Comparison of ENCODE assay signal across 1 cellular context in the genomic region with DNA sequence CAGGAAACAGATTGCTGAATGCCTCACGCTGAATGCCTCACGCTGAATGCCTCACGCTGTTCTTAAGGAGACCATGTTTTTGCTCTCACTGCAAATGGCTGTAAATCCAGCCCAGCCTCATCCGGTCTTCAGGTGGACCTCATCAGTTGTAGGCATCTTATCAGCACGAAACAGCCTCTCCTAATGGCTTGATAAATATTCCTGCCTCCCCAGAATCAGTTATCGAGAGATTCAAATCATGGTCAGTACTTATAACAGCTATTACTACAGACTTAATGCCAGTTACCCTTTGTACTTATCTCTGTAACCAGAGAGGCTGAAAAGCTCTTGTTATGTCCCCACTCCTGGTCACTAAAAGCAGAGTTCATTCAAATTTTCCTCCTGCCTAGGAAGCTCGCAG.
TF ChIP-seq lines count a peak whose summit lies in the region.

No MANE protein-coding gene starts in this region.

TF ChIP-seq in K562, 482 proteins besides CTCF, POLR2A, EP300 and RAD21 (continued from another document and continues in another):
- TF ChIP-seq THRB (CRISPR knock-in tag; conservative IDR thresholded peaks at IDR 0.05) = no peak
- TF ChIP-seq MIER1 (IDR thresholded peaks at IDR 0.05; ENCODE audit: low read depth) = no peak
- TF ChIP-seq ID3 (CRISPR knock-in tag; IDR thresholded peaks at IDR 0.05) = no peak
- no peak; the same call in 1 of the 2 replicates for TF ChIP-seq ID3 (tag; IDR thresholded peaks at IDR 0.05)
- TF ChIP-seq HDAC8 (tag; IDR thresholded peaks at IDR 0.05) = no peak
- no peak for TF ChIP-seq ZNF274 (IDR thresholded peaks at IDR 0.05; ENCODE audit: borderline replicate concordance, low read depth, low read length)
- no peak for TF ChIP-seq RB1 (IDR thresholded peaks at IDR 0.05; ENCODE audit: low read depth)
- no peak for TF ChIP-seq ZBTB1 (CRISPR knock-in tag; IDR thresholded peaks at IDR 0.05; ENCODE audit: borderline replicate concordance, low read depth)
- peak; percentile 92 for TF ChIP-seq MTA1 (IDR thresholded peaks at IDR 0.05; ENCODE audit: borderline replicate concordance)
- no peak for TF ChIP-seq PHB (CRISPR knock-in tag; IDR thresholded peaks at IDR 0.05)
- TF ChIP-seq U2AF2 (optimal IDR thresholded peaks at IDR 0.05; ENCODE audit: low read depth, low read length) = no peak
- peak; percentile 77 for TF ChIP-seq PYGO2 (tag; IDR thresholded peaks at IDR 0.05)
- TF ChIP-seq LCOR (CRISPR knock-in tag; IDR thresholded peaks at IDR 0.05) = no peak
- TF ChIP-seq ATF3 (IDR thresholded peaks at IDR 0.05) = no peak
- TF ChIP-seq ATF3 (CRISPR knock-in tag; conservative IDR thresholded peaks at IDR 0.05) = no peak
- TF ChIP-seq ZNF707 (CRISPR knock-in tag; conservative IDR thresholded peaks at IDR 0.05) = peak; percentile 94
- TF ChIP-seq FOS (IDR thresholded peaks at IDR 0.05; ENCODE audit: extremely low read depth, insufficient read length) = no peak
- TF ChIP-seq ZNF324 (CRISPR knock-in tag; IDR thresholded peaks at IDR 0.05) = no peak
- TF ChIP-seq, protein P1, sequence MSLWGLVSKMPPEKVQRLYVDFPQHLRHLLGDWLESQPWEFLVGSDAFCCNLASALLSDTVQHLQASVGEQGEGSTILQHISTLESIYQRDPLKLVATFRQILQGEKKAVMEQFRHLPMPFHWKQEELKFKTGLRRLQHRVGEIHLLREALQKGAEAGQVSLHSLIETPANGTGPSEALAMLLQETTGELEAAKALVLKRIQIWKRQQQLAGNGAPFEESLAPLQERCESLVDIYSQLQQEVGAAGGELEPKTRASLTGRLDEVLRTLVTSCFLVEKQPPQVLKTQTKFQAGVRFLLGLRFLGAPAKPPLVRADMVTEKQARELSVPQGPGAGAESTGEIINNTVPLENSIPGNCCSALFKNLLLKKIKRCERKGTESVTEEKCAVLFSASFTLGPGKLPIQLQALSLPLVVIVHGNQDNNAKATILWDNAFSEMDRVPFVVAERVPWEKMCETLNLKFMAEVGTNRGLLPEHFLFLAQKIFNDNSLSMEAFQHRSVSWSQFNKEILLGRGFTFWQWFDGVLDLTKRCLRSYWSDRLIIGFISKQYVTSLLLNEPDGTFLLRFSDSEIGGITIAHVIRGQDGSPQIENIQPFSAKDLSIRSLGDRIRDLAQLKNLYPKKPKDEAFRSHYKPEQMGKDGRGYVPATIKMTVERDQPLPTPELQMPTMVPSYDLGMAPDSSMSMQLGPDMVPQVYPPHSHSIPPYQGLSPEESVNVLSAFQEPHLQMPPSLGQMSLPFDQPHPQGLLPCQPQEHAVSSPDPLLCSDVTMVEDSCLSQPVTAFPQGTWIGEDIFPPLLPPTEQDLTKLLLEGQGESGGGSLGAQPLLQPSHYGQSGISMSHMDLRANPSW (CRISPR knock-in tag; IDR thresholded peaks at IDR 0.05) = no peak
- TF ChIP-seq ELF1 (tag; IDR thresholded peaks at IDR 0.05) = no peak
- TF ChIP-seq, protein P2, sequence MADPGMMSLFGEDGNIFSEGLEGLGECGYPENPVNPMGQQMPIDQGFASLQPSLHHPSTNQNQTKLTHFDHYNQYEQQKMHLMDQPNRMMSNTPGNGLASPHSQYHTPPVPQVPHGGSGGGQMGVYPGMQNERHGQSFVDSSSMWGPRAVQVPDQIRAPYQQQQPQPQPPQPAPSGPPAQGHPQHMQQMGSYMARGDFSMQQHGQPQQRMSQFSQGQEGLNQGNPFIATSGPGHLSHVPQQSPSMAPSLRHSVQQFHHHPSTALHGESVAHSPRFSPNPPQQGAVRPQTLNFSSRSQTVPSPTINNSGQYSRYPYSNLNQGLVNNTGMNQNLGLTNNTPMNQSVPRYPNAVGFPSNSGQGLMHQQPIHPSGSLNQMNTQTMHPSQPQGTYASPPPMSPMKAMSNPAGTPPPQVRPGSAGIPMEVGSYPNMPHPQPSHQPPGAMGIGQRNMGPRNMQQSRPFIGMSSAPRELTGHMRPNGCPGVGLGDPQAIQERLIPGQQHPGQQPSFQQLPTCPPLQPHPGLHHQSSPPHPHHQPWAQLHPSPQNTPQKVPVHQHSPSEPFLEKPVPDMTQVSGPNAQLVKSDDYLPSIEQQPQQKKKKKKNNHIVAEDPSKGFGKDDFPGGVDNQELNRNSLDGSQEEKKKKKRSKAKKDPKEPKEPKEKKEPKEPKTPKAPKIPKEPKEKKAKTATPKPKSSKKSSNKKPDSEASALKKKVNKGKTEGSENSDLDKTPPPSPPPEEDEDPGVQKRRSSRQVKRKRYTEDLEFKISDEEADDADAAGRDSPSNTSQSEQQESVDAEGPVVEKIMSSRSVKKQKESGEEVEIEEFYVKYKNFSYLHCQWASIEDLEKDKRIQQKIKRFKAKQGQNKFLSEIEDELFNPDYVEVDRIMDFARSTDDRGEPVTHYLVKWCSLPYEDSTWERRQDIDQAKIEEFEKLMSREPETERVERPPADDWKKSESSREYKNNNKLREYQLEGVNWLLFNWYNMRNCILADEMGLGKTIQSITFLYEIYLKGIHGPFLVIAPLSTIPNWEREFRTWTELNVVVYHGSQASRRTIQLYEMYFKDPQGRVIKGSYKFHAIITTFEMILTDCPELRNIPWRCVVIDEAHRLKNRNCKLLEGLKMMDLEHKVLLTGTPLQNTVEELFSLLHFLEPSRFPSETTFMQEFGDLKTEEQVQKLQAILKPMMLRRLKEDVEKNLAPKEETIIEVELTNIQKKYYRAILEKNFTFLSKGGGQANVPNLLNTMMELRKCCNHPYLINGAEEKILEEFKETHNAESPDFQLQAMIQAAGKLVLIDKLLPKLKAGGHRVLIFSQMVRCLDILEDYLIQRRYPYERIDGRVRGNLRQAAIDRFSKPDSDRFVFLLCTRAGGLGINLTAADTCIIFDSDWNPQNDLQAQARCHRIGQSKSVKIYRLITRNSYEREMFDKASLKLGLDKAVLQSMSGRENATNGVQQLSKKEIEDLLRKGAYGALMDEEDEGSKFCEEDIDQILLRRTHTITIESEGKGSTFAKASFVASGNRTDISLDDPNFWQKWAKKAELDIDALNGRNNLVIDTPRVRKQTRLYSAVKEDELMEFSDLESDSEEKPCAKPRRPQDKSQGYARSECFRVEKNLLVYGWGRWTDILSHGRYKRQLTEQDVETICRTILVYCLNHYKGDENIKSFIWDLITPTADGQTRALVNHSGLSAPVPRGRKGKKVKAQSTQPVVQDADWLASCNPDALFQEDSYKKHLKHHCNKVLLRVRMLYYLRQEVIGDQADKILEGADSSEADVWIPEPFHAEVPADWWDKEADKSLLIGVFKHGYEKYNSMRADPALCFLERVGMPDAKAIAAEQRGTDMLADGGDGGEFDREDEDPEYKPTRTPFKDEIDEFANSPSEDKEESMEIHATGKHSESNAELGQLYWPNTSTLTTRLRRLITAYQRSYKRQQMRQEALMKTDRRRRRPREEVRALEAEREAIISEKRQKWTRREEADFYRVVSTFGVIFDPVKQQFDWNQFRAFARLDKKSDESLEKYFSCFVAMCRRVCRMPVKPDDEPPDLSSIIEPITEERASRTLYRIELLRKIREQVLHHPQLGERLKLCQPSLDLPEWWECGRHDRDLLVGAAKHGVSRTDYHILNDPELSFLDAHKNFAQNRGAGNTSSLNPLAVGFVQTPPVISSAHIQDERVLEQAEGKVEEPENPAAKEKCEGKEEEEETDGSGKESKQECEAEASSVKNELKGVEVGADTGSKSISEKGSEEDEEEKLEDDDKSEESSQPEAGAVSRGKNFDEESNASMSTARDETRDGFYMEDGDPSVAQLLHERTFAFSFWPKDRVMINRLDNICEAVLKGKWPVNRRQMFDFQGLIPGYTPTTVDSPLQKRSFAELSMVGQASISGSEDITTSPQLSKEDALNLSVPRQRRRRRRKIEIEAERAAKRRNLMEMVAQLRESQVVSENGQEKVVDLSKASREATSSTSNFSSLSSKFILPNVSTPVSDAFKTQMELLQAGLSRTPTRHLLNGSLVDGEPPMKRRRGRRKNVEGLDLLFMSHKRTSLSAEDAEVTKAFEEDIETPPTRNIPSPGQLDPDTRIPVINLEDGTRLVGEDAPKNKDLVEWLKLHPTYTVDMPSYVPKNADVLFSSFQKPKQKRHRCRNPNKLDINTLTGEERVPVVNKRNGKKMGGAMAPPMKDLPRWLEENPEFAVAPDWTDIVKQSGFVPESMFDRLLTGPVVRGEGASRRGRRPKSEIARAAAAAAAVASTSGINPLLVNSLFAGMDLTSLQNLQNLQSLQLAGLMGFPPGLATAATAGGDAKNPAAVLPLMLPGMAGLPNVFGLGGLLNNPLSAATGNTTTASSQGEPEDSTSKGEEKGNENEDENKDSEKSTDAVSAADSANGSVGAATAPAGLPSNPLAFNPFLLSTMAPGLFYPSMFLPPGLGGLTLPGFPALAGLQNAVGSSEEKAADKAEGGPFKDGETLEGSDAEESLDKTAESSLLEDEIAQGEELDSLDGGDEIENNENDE (IDR thresholded peaks at IDR 0.05; ENCODE audit: low read depth, low read length) = no peak
- TF ChIP-seq POLR2AphosphoS5 (IDR thresholded peaks at IDR 0.05; ENCODE audit: control insufficient read depth, insufficient read depth, low read depth, low read length) = no peak
- TF ChIP-seq, protein P3, sequence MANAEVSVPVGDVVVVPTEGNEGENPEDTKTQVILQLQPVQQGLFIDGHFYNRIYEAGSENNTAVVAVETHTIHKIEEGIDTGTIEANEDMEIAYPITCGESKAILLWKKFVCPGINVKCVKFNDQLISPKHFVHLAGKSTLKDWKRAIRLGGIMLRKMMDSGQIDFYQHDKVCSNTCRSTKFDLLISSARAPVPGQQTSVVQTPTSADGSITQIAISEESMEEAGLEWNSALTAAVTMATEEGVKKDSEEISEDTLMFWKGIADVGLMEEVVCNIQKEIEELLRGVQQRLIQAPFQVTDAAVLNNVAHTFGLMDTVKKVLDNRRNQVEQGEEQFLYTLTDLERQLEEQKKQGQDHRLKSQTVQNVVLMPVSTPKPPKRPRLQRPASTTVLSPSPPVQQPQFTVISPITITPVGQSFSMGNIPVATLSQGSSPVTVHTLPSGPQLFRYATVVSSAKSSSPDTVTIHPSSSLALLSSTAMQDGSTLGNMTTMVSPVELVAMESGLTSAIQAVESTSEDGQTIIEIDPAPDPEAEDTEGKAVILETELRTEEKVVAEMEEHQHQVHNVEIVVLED (CRISPR knock-in tag; IDR thresholded peaks at IDR 0.05) = no peak
- TF ChIP-seq ZSCAN29 (IDR thresholded peaks at IDR 0.05) = no peak
- TF ChIP-seq IRF9 (tag; IDR thresholded peaks at IDR 0.05) = no peak
- no peak for TF ChIP-seq MCM2 (IDR thresholded peaks at IDR 0.05; ENCODE audit: low read depth)
- no peak for TF ChIP-seq YBX1 (IDR thresholded peaks at IDR 0.05)
- TF ChIP-seq SREBF2 (CRISPR knock-in tag; IDR thresholded peaks at IDR 0.05) = no peak
- TF ChIP-seq SRSF7 (optimal IDR thresholded peaks at IDR 0.05; ENCODE audit: low read depth, low read length) = no peak
- TF ChIP-seq CAMTA2 (CRISPR knock-in tag; conservative IDR thresholded peaks at IDR 0.05) = no peak
- no peak for TF ChIP-seq FIP1L1 (IDR thresholded peaks at IDR 0.05; ENCODE audit: low read depth, low read length, poor library complexity, severe bottlenecking)
- no peak for TF ChIP-seq HIVEP1 (CRISPR knock-in tag; IDR thresholded peaks at IDR 0.05)
- no peak for TF ChIP-seq ETV5 (CRISPR knock-in tag; IDR thresholded peaks at IDR 0.05; ENCODE audit: low read depth)
- no peak for TF ChIP-seq CEBPB (tag; IDR thresholded peaks at IDR 0.05)
- no peak for TF ChIP-seq ATF2 (CRISPR knock-in tag; IDR thresholded peaks at IDR 0.05)
- no peak for TF ChIP-seq ERF (CRISPR knock-in tag; IDR thresholded peaks at IDR 0.05)
- TF ChIP-seq CXXC5 (CRISPR knock-in tag; IDR thresholded peaks at IDR 0.05) = peak; percentile 67
- no peak for TF ChIP-seq ZC3H11A (IDR thresholded peaks at IDR 0.05; ENCODE audit: low read depth, low read length)
- TF ChIP-seq, protein P4, sequence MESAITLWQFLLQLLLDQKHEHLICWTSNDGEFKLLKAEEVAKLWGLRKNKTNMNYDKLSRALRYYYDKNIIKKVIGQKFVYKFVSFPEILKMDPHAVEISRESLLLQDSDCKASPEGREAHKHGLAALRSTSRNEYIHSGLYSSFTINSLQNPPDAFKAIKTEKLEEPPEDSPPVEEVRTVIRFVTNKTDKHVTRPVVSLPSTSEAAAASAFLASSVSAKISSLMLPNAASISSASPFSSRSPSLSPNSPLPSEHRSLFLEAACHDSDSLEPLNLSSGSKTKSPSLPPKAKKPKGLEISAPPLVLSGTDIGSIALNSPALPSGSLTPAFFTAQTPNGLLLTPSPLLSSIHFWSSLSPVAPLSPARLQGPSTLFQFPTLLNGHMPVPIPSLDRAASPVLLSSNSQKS (CRISPR knock-in tag; IDR thresholded peaks at IDR 0.05) = no peak
